In the genomic region with DNA sequence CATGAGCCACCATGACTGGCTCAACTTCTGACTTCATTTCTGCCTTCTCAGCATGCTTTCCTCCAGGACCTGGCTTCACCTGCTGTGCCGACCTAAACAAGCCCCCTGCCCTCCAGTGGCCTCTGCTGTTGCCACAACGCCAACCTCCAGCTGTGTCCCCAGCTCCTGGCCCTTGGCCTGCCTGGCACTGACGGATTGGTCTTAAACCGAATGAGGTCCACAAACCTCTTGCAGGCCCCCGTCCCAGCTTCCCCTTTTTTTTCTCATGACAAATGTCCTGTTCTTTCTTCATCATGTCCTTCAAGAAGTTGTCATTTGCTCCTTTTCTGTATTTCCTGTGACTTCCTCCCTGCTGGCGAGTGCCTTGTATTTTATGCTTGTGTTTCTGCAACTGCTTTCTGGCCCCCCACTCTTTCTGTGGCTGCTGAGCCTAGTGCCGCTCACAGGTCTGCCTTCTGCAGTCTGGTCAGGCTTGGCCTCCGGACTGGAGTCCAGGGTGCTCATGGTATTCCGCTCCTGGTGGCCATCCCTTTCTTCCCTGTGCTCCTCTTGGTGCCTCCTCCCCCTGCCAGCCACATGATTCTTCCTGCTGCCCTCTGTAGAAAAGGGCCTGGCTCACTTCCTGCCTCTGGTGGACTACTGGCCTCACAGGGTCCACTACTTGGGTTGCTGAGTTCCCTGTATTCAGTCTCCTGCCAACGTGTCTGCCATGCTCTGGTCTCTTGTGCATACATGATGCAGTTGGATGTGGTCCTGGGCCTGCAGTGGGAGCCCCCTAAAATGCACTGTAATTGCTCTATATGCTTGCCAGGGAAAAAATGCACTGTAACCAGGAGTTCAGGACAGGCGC, we compare ENCODE assay signal across 9 cellular contexts. TPM values are rescaled to one million over a fixed set of nuclear protein-coding genes. Genes with fewer than 3 reads are reported as not detected.
DNase-seq lines count a peak whose midpoint lies in the region; ATAC-seq and TF ChIP-seq lines count a peak whose summit lies in the region.
"Had no signal": no experiment of that assay in that cellular context is flagged by ENCODE, and none has a peak within 500 bp of the region (broad histone marks: within the 10 kb centered on the region; RNA-seq: fewer than 3 reads in every experiment).

No MANE protein-coding gene starts in this region.

- CTCF ChIA-PET in activated CD4-positive, alpha-beta T cell treated with anti-CD3 and anti-CD28 coated beads for 36 hours (lab: Charles Lee) = interaction anchor here (1.0 kb wide), 1 partner anchor 15 kb away, joined by 3 read pairs; no protein-coding TSS in a partner anchor

- H3K9me3 ChIP-seq in thyroid gland = no peaks in the 10 kb centered on the region

- no peak for DNase-seq in activated CD4-positive, alpha-beta T cell treated with anti-CD3 and anti-CD28 coated beads for 36 hours
- DNase-seq in activated CD4-positive, alpha-beta T cell treated with anti-CD3 and anti-CD28 coated beads for 48 hours = no peak
- no peak for DNase-seq in activated naive CD8-positive, alpha-beta T cell treated with anti-CD3 and anti-CD28 coated beads, Interleukin-2, amount 10 ng/mL, durations not matched to agents 7 days and 5 days
- peak in 1 of 2 donors; percentile 4 for DNase-seq in thyroid gland
- DNase-seq in activated gamma-delta T cell (lab: John Stamatoyannopoulos, UW) = no peak
- no peak for DNase-seq in NK-92 (lab: John Stamatoyannopoulos, UW; ENCODE audit: unreplicated experiment)

- H3K36me3 Mint-ChIP-seq in activated CD4-positive, alpha-beta T cell treated with anti-CD3 and anti-CD28 coated beads for 36 hours (ENCODE audit: low read depth) = peaks cover 17% of the 10 kb centered on the region
- H3K36me3 Mint-ChIP-seq in activated naive CD8-positive, alpha-beta T cell treated with anti-CD3 and anti-CD28 coated beads, Interleukin-2, amount 10 ng/mL, durations not matched to agents 7 days and 5 days = peaks cover 10% of the 10 kb centered on the region

- no peak for TF ChIP-seq CTCF in thyroid gland (IDR thresholded peaks at IDR 0.05)

- H3K27ac ChIP-seq in layer of hippocampus (ENCODE audit: low read depth, low read length) (peak overlapping the region; percentile 53), thyroid gland (peak overlapping the region in 2 of 3 donors; percentile 24 to 28)

- intact Hi-C loops in activated CD4-positive, alpha-beta T cell treated with anti-CD3 and anti-CD28 coated beads for 36 hours (cut with DNase I, micrococcal nuclease) = loop anchor here in 1 of 2 experiments (10.0 kb wide), 1 partner anchor 522 kb away; no protein-coding TSS in a partner anchor
- intact Hi-C loops in thyroid gland (cut with DNase I) = no loop called here

- ATAC-seq in activated CD4-positive, alpha-beta T cell treated with anti-CD3 and anti-CD28 coated beads for 36 hours = no peak
- no peak for ATAC-seq in activated naive CD8-positive, alpha-beta T cell treated with anti-CD3 and anti-CD28 coated beads, Interleukin-2, amount 10 ng/mL, durations not matched to agents 7 days and 5 days (ENCODE audit: low read depth)
- no peak for ATAC-seq in HG02981 (IDR thresholded peaks at IDR 0.05; ENCODE audit: unreplicated experiment)

- 66 to 70% methylated on average over 11 of the region's 11 CpGs for WGBS in thyroid gland, 2 donors

- H3K4me3 ChIP-seq in thyroid gland (replicated peaks in 1 of 3) = no peak overlapping the region

- peak overlapping the region; percentile 82 for H3K27ac Mint-ChIP-seq in activated CD4-positive, alpha-beta T cell treated with anti-CD3 and anti-CD28 coated beads for 36 hours
- H3K27ac Mint-ChIP-seq in activated naive CD8-positive, alpha-beta T cell treated with anti-CD3 and anti-CD28 coated beads, Interleukin-2, amount 10 ng/mL, durations not matched to agents 7 days and 5 days = peak overlapping the region; percentile 93

- H3K4me3 Mint-ChIP-seq in activated CD4-positive, alpha-beta T cell treated with anti-CD3 and anti-CD28 coated beads for 36 hours = peak overlapping the region; percentile 93
- H3K4me3 Mint-ChIP-seq in activated naive CD8-positive, alpha-beta T cell treated with anti-CD3 and anti-CD28 coated beads, Interleukin-2, amount 10 ng/mL, durations not matched to agents 7 days and 5 days = peak overlapping the region; percentile 94

- POLR2A ChIA-PET in activated CD4-positive, alpha-beta T cell treated with anti-CD3 and anti-CD28 coated beads for 36 hours (lab: Charles Lee) = interaction anchor here (0.6 kb wide), 1 partner anchor 73 kb away, joined by 3 read pairs; no protein-coding TSS in a partner anchor
- POLR2A ChIA-PET in activated naive CD8-positive, alpha-beta T cell treated with anti-CD3 and anti-CD28 coated beads, Interleukin-2, amount 10 ng/mL, durations not matched to agents 7 days and 5 days (lab: Charles Lee) = interaction anchor here (1.2 to 4.0 kb wide), 2 partner anchors 15 kb away, joined by 3 to 43 read pairs; a partner anchor contains a TSS

- H3K27me3 Mint-ChIP-seq in activated CD4-positive, alpha-beta T cell treated with anti-CD3 and anti-CD28 coated beads for 36 hours = no peaks in the 10 kb centered on the region
- H3K27me3 Mint-ChIP-seq in activated naive CD8-positive, alpha-beta T cell treated with anti-CD3 and anti-CD28 coated beads, Interleukin-2, amount 10 ng/mL, durations not matched to agents 7 days and 5 days = peaks cover 8% of the 10 kb centered on the region

- no peaks in the 10 kb centered on the region for H3K36me3 ChIP-seq in thyroid gland

- H3K9me3 Mint-ChIP-seq in activated CD4-positive, alpha-beta T cell treated with anti-CD3 and anti-CD28 coated beads for 36 hours (ENCODE audit: low read depth) = no peaks in the 10 kb centered on the region
- no peaks in the 10 kb centered on the region for H3K9me3 Mint-ChIP-seq in activated naive CD8-positive, alpha-beta T cell treated with anti-CD3 and anti-CD28 coated beads, Interleukin-2, amount 10 ng/mL, durations not matched to agents 7 days and 5 days

- H3K27me3 ChIP-seq in layer of hippocampus (ENCODE audit: control insufficient read depth, insufficient read depth, low read length) = no peaks in the 10 kb centered on the region
- no peaks in the 10 kb centered on the region for H3K27me3 ChIP-seq in thyroid gland

- peaks cover 61% of the 10 kb centered on the region for H3K4me1 Mint-ChIP-seq in activated CD4-positive, alpha-beta T cell treated with anti-CD3 and anti-CD28 coated beads for 36 hours
- peaks cover 43% of the 10 kb centered on the region for H3K4me1 Mint-ChIP-seq in activated naive CD8-positive, alpha-beta T cell treated with anti-CD3 and anti-CD28 coated beads, Interleukin-2, amount 10 ng/mL, durations not matched to agents 7 days and 5 days

- peaks cover 41 to 68% of the 10 kb centered on the region in 2 donors for H3K4me1 ChIP-seq in thyroid gland

- no peak for TF ChIP-seq POLR2A in thyroid gland (IDR thresholded peaks at IDR 0.05)

RNA-seq across cellular contexts. Expression of a gene that starts 2.9 kb away (rescaled TPM):
- 100 to 1,000 TPM in 1 of 2 experiments, 10 to 100 TPM in 1; 91.7 to 130 TPM for total RNA-seq in activated CD4-positive, alpha-beta T cell treated with anti-CD3 and anti-CD28 coated beads for 36 hours
- 100 to 1,000 TPM; 117 to 122 TPM for total RNA-seq in activated naive CD8-positive, alpha-beta T cell treated with anti-CD3 and anti-CD28 coated beads, Interleukin-2, amount 10 ng/mL, durations not matched to agents 7 days and 5 days
- total RNA-seq in thyroid gland = 10 to 100 TPM; 33.1 to 62.1 (median 36.3) TPM

RNA-seq across cellular contexts. Expression of a gene that starts 3.6 kb away (rescaled TPM):
- 10 to 100 TPM; 20.9 to 31.6 TPM for total RNA-seq in activated CD4-positive, alpha-beta T cell treated with anti-CD3 and anti-CD28 coated beads for 36 hours
- 10 to 100 TPM; 74.0 to 75.4 TPM for total RNA-seq in activated naive CD8-positive, alpha-beta T cell treated with anti-CD3 and anti-CD28 coated beads, Interleukin-2, amount 10 ng/mL, durations not matched to agents 7 days and 5 days
- total RNA-seq in thyroid gland = 10 to 100 TPM; 32.6 to 43.5 (median 37.9) TPM

RNA-seq across cellular contexts. Expression of a gene that starts 14.6 kb away (rescaled TPM):
- not detected for total RNA-seq in activated CD4-positive, alpha-beta T cell treated with anti-CD3 and anti-CD28 coated beads for 36 hours
- total RNA-seq in activated naive CD8-positive, alpha-beta T cell treated with anti-CD3 and anti-CD28 coated beads, Interleukin-2, amount 10 ng/mL, durations not matched to agents 7 days and 5 days = 1 to 10 TPM in 1 of 2 experiments, under 1 TPM in 1; 0.80 to 1.1 TPM
- total RNA-seq in thyroid gland = 1 to 10 TPM; 3.6 to 7.8 (median 3.6) TPM
- total RNA-seq: M059J had no signal

RNA-seq across cellular contexts. Expression of a gene that starts 21.2 kb away (rescaled TPM):
- 10 to 100 TPM; 30.4 to 34.5 TPM for total RNA-seq in activated CD4-positive, alpha-beta T cell treated with anti-CD3 and anti-CD28 coated beads for 36 hours
- 10 to 100 TPM; 50.6 to 55.1 TPM for total RNA-seq in activated naive CD8-positive, alpha-beta T cell treated with anti-CD3 and anti-CD28 coated beads, Interleukin-2, amount 10 ng/mL, durations not matched to agents 7 days and 5 days
- 10 to 100 TPM; 33.3 to 89.0 (median 39.5) TPM for total RNA-seq in thyroid gland

RNA-seq across cellular contexts. Expression of a gene that starts 41.7 kb away (rescaled TPM):
- total RNA-seq in activated CD4-positive, alpha-beta T cell treated with anti-CD3 and anti-CD28 coated beads for 36 hours = 10 to 100 TPM; 10.4 to 12.7 TPM
- total RNA-seq in activated naive CD8-positive, alpha-beta T cell treated with anti-CD3 and anti-CD28 coated beads, Interleukin-2, amount 10 ng/mL, durations not matched to agents 7 days and 5 days = 10 to 100 TPM; 16.5 to 17.9 TPM
- total RNA-seq in thyroid gland = 10 to 100 TPM; 15.9 to 32.3 (median 21.8) TPM
